In genomic region chr15:73564255-73564654, GRCh38 we compare ENCODE assay signal across 1 cellular context.
TF ChIP-seq lines count a peak whose summit lies in the region.

No MANE protein-coding gene starts in this region.

TF ChIP-seq in K562, 482 proteins besides CTCF, POLR2A, EP300 and RAD21 (continued from another document):
- TF ChIP-seq, protein P1, sequence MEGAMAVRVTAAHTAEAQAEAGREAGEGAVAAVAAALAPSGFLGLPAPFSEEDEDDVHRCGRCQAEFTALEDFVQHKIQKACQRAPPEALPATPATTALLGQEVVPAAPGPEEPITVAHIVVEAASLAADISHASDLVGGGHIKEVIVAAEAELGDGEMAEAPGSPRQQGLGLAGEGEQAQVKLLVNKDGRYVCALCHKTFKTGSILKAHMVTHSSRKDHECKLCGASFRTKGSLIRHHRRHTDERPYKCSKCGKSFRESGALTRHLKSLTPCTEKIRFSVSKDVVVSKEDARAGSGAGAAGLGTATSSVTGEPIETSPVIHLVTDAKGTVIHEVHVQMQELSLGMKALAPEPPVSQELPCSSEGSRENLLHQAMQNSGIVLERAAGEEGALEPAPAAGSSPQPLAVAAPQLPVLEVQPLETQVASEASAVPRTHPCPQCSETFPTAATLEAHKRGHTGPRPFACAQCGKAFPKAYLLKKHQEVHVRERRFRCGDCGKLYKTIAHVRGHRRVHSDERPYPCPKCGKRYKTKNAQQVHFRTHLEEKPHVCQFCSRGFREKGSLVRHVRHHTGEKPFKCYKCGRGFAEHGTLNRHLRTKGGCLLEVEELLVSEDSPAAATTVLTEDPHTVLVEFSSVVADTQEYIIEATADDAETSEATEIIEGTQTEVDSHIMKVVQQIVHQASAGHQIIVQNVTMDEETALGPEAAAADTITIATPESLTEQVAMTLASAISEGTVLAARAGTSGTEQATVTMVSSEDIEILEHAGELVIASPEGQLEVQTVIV (CRISPR knock-in tag; IDR thresholded peaks at IDR 0.05; ENCODE audit: borderline replicate concordance), result no peak
- TF ChIP-seq ZNF75A (CRISPR knock-in tag; IDR thresholded peaks at IDR 0.05) (no peak), FOXK1 (CRISPR knock-in tag; IDR thresholded peaks at IDR 0.05; ENCODE audit: borderline replicate concordance) (no peak), SP2 (IDR thresholded peaks at IDR 0.05; ENCODE audit: extremely low read depth, low read depth, low read length, poor library complexity, severe bottlenecking) (no peak), SETDB1 (IDR thresholded peaks at IDR 0.05; ENCODE audit: low read length) (no peak), MTA2 (IDR thresholded peaks at IDR 0.05; ENCODE audit: low read depth) (no peak), HDAC6 (IDR thresholded peaks at IDR 0.05; ENCODE audit: low read depth, low read length) (no peak), ZNF785 (CRISPR knock-in tag; IDR thresholded peaks at IDR 0.05) (no peak), ZNF212 (CRISPR knock-in tag; IDR thresholded peaks at IDR 0.05) (no peak), YY1 (IDR thresholded peaks at IDR 0.05; ENCODE audit: borderline replicate concordance in 1 of 3, control insufficient read depth in 1 of 3, extremely low read depth in 1 of 3, insufficient read depth in 3 of 3, insufficient read length in 1 of 3, insufficient replicate concordance in 2 of 3, low read depth in 1 of 3, low read length in 2 of 3) (no peak), PML (IDR thresholded peaks at IDR 0.05; ENCODE audit: low read length) (no peak), FOSL1 (tag; conservative IDR thresholded peaks at IDR 0.05) (peak; percentile 92), ZNF76 (CRISPR knock-in tag; IDR thresholded peaks at IDR 0.05; ENCODE audit: borderline replicate concordance) (no peak), ZNF668 (CRISPR knock-in tag; IDR thresholded peaks at IDR 0.05) (no peak), ZNF134 (CRISPR knock-in tag; conservative IDR thresholded peaks at IDR 0.05) (no peak), BMI1 (IDR thresholded peaks at IDR 0.05; ENCODE audit: low read length) (no peak), MTA3 (IDR thresholded peaks at IDR 0.05; ENCODE audit: borderline replicate concordance) (no peak), ADNP (tag; IDR thresholded peaks at IDR 0.05) (no peak), RFX5 (IDR thresholded peaks at IDR 0.05; ENCODE audit: low read depth, low read length) (no peak), TCF3 (CRISPR knock-in tag; IDR thresholded peaks at IDR 0.05) (peak; percentile 76), POLR2AphosphoS2 (IDR thresholded peaks at IDR 0.05; ENCODE audit: low read length) (no peak), TBP (optimal IDR thresholded peaks at IDR 0.05; ENCODE audit: low read depth, low read length) (no peak), NFE2 (IDR thresholded peaks at IDR 0.05; ENCODE audit: low read depth) (peak; percentile 24; the same call in 1 of the 2 replicates), ZNF766 (CRISPR knock-in tag; conservative IDR thresholded peaks at IDR 0.05) (no peak)
- TF ChIP-seq, protein P2, sequence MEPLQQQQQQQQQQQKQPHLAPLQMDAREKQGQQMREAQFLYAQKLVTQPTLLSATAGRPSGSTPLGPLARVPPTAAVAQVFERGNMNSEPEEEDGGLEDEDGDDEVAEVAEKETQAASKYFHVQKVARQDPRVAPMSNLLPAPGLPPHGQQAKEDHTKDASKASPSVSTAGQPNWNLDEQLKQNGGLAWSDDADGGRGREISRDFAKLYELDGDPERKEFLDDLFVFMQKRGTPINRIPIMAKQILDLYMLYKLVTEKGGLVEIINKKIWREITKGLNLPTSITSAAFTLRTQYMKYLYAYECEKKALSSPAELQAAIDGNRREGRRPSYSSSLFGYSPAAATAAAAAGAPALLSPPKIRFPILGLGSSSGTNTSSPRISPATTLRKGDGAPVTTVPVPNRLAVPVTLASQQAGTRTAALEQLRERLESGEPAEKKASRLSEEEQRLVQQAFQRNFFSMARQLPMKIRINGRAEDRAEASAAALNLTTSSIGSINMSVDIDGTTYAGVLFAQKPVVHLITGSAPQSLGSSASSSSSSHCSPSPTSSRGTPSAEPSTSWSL (CRISPR knock-in tag; IDR thresholded peaks at IDR 0.05; ENCODE audit: borderline replicate concordance), result no peak
- TF ChIP-seq, protein P3, sequence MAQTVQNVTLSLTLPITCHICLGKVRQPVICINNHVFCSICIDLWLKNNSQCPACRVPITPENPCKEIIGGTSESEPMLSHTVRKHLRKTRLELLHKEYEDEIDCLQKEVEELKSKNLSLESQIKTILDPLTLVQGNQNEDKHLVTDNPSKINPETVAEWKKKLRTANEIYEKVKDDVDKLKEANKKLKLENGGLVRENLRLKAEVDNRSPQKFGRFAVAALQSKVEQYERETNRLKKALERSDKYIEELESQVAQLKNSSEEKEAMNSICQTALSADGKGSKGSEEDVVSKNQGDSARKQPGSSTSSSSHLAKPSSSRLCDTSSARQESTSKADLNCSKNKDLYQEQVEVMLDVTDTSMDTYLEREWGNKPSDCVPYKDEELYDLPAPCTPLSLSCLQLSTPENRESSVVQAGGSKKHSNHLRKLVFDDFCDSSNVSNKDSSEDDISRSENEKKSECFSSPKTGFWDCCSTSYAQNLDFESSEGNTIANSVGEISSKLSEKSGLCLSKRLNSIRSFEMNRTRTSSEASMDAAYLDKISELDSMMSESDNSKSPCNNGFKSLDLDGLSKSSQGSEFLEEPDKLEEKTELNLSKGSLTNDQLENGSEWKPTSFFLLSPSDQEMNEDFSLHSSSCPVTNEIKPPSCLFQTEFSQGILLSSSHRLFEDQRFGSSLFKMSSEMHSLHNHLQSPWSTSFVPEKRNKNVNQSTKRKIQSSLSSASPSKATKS (CRISPR knock-in tag; IDR thresholded peaks at IDR 0.05), result no peak
